9 cellular contexts compared by ENCODE assay signal in genomic region chr7:75642810-75643486, GRCh38.
DNase-seq lines count a peak whose midpoint lies in the region; ATAC-seq and TF ChIP-seq lines count a peak whose summit lies in the region.
"Had no signal": no experiment of that assay in that cellular context is flagged by ENCODE, and none has a peak within 500 bp of the region (broad histone marks: within the 10 kb centered on the region; RNA-seq: fewer than 3 reads in every experiment).

No MANE protein-coding gene starts in this region.

- no peaks in the 10 kb centered on the region for H3K27me3 ChIP-seq in hepatocyte

- peaks cover 10% of the 10 kb centered on the region for H3K9me3 Mint-ChIP-seq in activated naive CD4-positive, alpha-beta T cell treated with anti-CD3 and anti-CD28 coated beads, Interleukin-2, amount 10 ng/mL, durations not matched to agents 7 days and 5 days
- H3K9me3 Mint-ChIP-seq: activated naive CD4-positive, alpha-beta T cell treated with anti-CD3 and anti-CD28 coated beads, Interleukin-2, amount 50 U/mL, for 24 hours had no signal

- ATAC-seq in HG03280 (IDR thresholded peaks at IDR 0.05; ENCODE audit: unreplicated experiment) (peak; percentile 55), HG03442 (IDR thresholded peaks at IDR 0.05; ENCODE audit: unreplicated experiment) (no peak), GM21526 (IDR thresholded peaks at IDR 0.05; ENCODE audit: low FRiP score, unreplicated experiment) (no peak)

- no peaks in the 10 kb centered on the region for H3K36me3 ChIP-seq in hepatocyte (replicated peaks; ENCODE audit: insufficient read depth, low read depth)

- H3K4me1 Mint-ChIP-seq in activated naive CD4-positive, alpha-beta T cell treated with anti-CD3 and anti-CD28 coated beads, Interleukin-2, amount 10 ng/mL, durations not matched to agents 7 days and 5 days, result peaks cover 10% of the 10 kb centered on the region

- in situ Hi-C loops in SK-MEL-5 (cut with HindIII; ENCODE audit: low pct_unique_long_range_greater_than_20kb, low sequenced_read_pairs), result no loop called here

- H4K20me1 ChIP-seq in hepatocyte (ENCODE audit: insufficient read depth, poor library complexity, severe bottlenecking), result no peaks in the 10 kb centered on the region

- H3K4me1 ChIP-seq in hepatocyte (ENCODE audit: insufficient read depth), result peaks cover 5% of the 10 kb centered on the region

- CTCF ChIA-PET in activated naive CD4-positive, alpha-beta T cell treated with anti-CD3 and anti-CD28 coated beads, Interleukin-2, amount 10 ng/mL, durations not matched to agents 7 days and 5 days (lab: Charles Lee), result interaction anchor here (0.8 to 1.6 kb wide), 3 partner anchors 24 to 113 kb away, joined by 3 to 4 read pairs (median 4); no protein-coding TSS in a partner anchor

- H3K4me3 ChIP-seq in hepatocyte, result no peak overlapping the region

- no peak overlapping the region for H3K4me3 Mint-ChIP-seq in activated naive CD4-positive, alpha-beta T cell treated with anti-CD3 and anti-CD28 coated beads, Interleukin-2, amount 10 ng/mL, durations not matched to agents 7 days and 5 days
- H3K4me3 Mint-ChIP-seq: activated naive CD4-positive, alpha-beta T cell treated with anti-CD3 and anti-CD28 coated beads, Interleukin-2, amount 50 U/mL, for 24 hours had no signal

- DNase-seq in DMS53 treated with DMSO at 0.1 percent for 48 hours (lab: John Stamatoyannopoulos, UW; ENCODE audit: unreplicated experiment), result peak; percentile 66
- peak; percentile 88 for DNase-seq in SK-MEL-5 (ENCODE audit: low read depth, low spot score)
- DNase-seq in activated naive CD4-positive, alpha-beta T cell treated with anti-CD3 and anti-CD28 coated beads, Interleukin-2, amount 10 ng/mL, durations not matched to agents 7 days and 5 days, result peak; percentile 80
- DNase-seq in hepatocyte (ENCODE audit: low spot score), result peak; percentile 75
- DNase-seq in stimulated activated CD4-positive, alpha-beta T cell treated with anti-CD3 and anti-CD28 coated beads, Interleukin-15, amount 100 ng/mL, for 24 hours, result peak; percentile 75

- H3K4me2 ChIP-seq in hepatocyte, result no peak overlapping the region

- no peak overlapping the region for H2AFZ ChIP-seq in hepatocyte

- no peak overlapping the region for H3K27ac Mint-ChIP-seq in activated naive CD4-positive, alpha-beta T cell treated with anti-CD3 and anti-CD28 coated beads, Interleukin-2, amount 10 ng/mL, durations not matched to agents 7 days and 5 days
- H3K27ac Mint-ChIP-seq: activated naive CD4-positive, alpha-beta T cell treated with anti-CD3 and anti-CD28 coated beads, Interleukin-2, amount 50 U/mL, for 24 hours had no signal

- H3K36me3 Mint-ChIP-seq in activated naive CD4-positive, alpha-beta T cell treated with anti-CD3 and anti-CD28 coated beads, Interleukin-2, amount 10 ng/mL, durations not matched to agents 7 days and 5 days, result no peaks in the 10 kb centered on the region
- H3K36me3 Mint-ChIP-seq: activated naive CD4-positive, alpha-beta T cell treated with anti-CD3 and anti-CD28 coated beads, Interleukin-2, amount 50 U/mL, for 24 hours had no signal

- no peaks in the 10 kb centered on the region for H3K9me3 ChIP-seq in hepatocyte (ENCODE audit: low read depth)

- no peaks in the 10 kb centered on the region for H3K9me2 ChIP-seq in hepatocyte (replicated peaks; ENCODE audit: insufficient read depth)

- no peak overlapping the region for H3K27ac ChIP-seq in hepatocyte

- TF ChIP-seq CTCF in hepatocyte (IDR thresholded peaks at IDR 0.05; ENCODE audit: poor library complexity), result peak; percentile 53

- H3K27me3 Mint-ChIP-seq in activated naive CD4-positive, alpha-beta T cell treated with anti-CD3 and anti-CD28 coated beads, Interleukin-2, amount 10 ng/mL, durations not matched to agents 7 days and 5 days, result peaks cover 50% of the 10 kb centered on the region
- H3K27me3 Mint-ChIP-seq: activated naive CD4-positive, alpha-beta T cell treated with anti-CD3 and anti-CD28 coated beads, Interleukin-2, amount 50 U/mL, for 24 hours had no signal

- no peaks in the 10 kb centered on the region for H3K79me2 ChIP-seq in hepatocyte

- 61% methylated on average over 9 of the region's 9 CpGs for WGBS in hepatocyte (ENCODE audit: low lambda C conversion rate, missing lambda C conversion rate)
